In the genomic region with DNA sequence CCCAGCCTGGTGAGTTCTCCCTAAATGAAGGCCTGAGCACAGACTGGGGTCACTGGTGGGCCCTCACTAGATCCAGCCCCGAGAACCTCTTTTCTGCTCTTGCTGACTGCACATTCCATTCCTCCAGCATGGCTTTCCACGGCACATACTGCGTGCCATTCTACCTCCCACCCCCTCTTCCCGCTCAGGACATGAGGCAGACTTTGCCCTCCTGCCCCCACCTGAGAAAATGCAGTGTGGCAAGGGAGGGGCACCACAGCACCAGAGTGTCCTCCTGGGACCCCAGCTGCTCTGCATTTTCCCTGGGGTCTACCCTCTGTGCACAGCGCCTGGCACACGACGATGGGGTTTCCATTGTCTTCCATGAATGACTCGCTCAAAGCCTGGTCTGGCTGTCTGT, we compare ENCODE assay signal across 31 cellular contexts. TPM values are rescaled to one million over a fixed set of nuclear protein-coding genes. Genes with fewer than 3 reads are reported as not detected.
"Had no signal": no experiment of that assay in that cellular context is flagged by ENCODE, and none has a peak within 500 bp of the region (broad histone marks: within the 10 kb centered on the region; RNA-seq: fewer than 3 reads in every experiment).

No MANE protein-coding gene starts in this region.

- H3K4me2 ChIP-seq: neural progenitor cell had no signal

- H3K27ac ChIP-seq: body of pancreas, cardiac muscle cell, foreskin keratinocyte, left lung, neural progenitor cell, prostate gland, skin epidermis, stomach, suprapubic skin, transverse colon, WERI-Rb-1 had no signal

- H3K4me1 ChIP-seq: body of pancreas, foreskin keratinocyte, left lung, neural progenitor cell, prostate gland, suprapubic skin had no signal

- DNase-seq: activated CD4-positive, alpha-beta T cell treated with anti-CD3 and anti-CD28 coated beads, Interleukin-2, amount 10 ng/mL, durations not matched to agents 7 days and 5 days; activated CD4-positive, CD25-positive, alpha-beta regulatory T cell treated with anti-CD3 and anti-CD28 coated beads, Interleukin-2, amount 50 U/mL, for 72 hours; activated CD8-positive, alpha-beta T cell treated with anti-CD3 and anti-CD28 coated beads, Interleukin-2, amount 10 ng/mL, durations not matched to agents 7 days and 5 days; activated effector memory CD4-positive, alpha-beta T cell treated with Interleukin-2 at 50 U/mL for 16 hours; activated naive CD4-positive, alpha-beta T cell treated with anti-CD3 and anti-CD28 coated beads for 36 hours; activated naive CD8-positive, alpha-beta T cell treated with anti-CD3 and anti-CD28 coated beads, Interleukin-2, amount 10 ng/mL, durations not matched to agents 7 days and 5 days; activated T-cell treated with anti-CD3 and anti-CD28 coated beads, Interleukin-2, amount 50 U/mL, for 48 hours; amniotic stem cell; body of pancreas; effector CD4-positive, alpha-beta T cell; erythroblast; foreskin keratinocyte; glutamatergic neuron; hippocampal formation; kidney glomerular epithelial cell; left lung; naive thymus-derived CD8-positive, alpha-beta T cell; stimulated activated CD4-positive, alpha-beta T cell treated with anti-CD3 and anti-CD28 coated beads, Interleukin-2, amount 100 ng/mL, for 24 hours; stomach; T-cell; transverse colon; WERI-Rb-1 had no signal

- H3K4me3 ChIP-seq: body of pancreas, cardiac muscle cell, left lung, lung, neural progenitor cell, prostate gland, skin epidermis, stomach, suprapubic skin, transverse colon had no signal

- H3K36me3 ChIP-seq: cardiac muscle cell, left lung, neural progenitor cell, prostate gland, stomach, suprapubic skin, transverse colon, WERI-Rb-1 had no signal

- FAIRE-seq: endometrium, TTC549 had no signal

- H3K27me3 ChIP-seq: body of pancreas, cardiac muscle cell, foreskin keratinocyte, transverse colon had no signal

- H3K9ac ChIP-seq: neural progenitor cell had no signal

- H2AFZ ChIP-seq: neural progenitor cell had no signal

- H3K9me3 ChIP-seq: body of pancreas, left lung, prostate gland, stomach, suprapubic skin, transverse colon had no signal

- ATAC-seq: activated CD8-positive, alpha-beta T cell treated with anti-CD3 and anti-CD28 coated beads, Interleukin-2, amount 10 ng/mL, durations not matched to agents 7 days and 5 days; body of pancreas; foreskin keratinocyte; left lung; naive thymus-derived CD8-positive, alpha-beta T cell; stimulated activated effector memory CD8-positive, alpha-beta T cell treated with anti-CD3 and anti-CD28 coated beads, Interleukin-12 subunit alpha, Interleukin-12 subunit beta, amount 100 ng/mL, for 72 hours; T-cell had no signal

RNA-seq across cellular contexts. Expression of gene SLCO2A1, which starts 6.1 kb away (rescaled TPM):
- total RNA-seq: activated CD4-positive, alpha-beta T cell treated with anti-CD3 and anti-CD28 coated beads, Interleukin-2, amount 10 ng/mL, durations not matched to agents 7 days and 5 days; activated CD8-positive, alpha-beta T cell treated with anti-CD3 and anti-CD28 coated beads, Interleukin-2, amount 10 ng/mL, durations not matched to agents 7 days and 5 days; activated naive CD4-positive, alpha-beta T cell treated with anti-CD3 and anti-CD28 coated beads for 36 hours; activated naive CD8-positive, alpha-beta T cell treated with anti-CD3 and anti-CD28 coated beads, Interleukin-2, amount 10 ng/mL, durations not matched to agents 7 days and 5 days; naive thymus-derived CD8-positive, alpha-beta T cell had no signal
- polyA plus RNA-seq: naive thymus-derived CD8-positive, alpha-beta T cell had no signal
